ENCODE assay signal across 8 cellular contexts in the genomic region with DNA sequence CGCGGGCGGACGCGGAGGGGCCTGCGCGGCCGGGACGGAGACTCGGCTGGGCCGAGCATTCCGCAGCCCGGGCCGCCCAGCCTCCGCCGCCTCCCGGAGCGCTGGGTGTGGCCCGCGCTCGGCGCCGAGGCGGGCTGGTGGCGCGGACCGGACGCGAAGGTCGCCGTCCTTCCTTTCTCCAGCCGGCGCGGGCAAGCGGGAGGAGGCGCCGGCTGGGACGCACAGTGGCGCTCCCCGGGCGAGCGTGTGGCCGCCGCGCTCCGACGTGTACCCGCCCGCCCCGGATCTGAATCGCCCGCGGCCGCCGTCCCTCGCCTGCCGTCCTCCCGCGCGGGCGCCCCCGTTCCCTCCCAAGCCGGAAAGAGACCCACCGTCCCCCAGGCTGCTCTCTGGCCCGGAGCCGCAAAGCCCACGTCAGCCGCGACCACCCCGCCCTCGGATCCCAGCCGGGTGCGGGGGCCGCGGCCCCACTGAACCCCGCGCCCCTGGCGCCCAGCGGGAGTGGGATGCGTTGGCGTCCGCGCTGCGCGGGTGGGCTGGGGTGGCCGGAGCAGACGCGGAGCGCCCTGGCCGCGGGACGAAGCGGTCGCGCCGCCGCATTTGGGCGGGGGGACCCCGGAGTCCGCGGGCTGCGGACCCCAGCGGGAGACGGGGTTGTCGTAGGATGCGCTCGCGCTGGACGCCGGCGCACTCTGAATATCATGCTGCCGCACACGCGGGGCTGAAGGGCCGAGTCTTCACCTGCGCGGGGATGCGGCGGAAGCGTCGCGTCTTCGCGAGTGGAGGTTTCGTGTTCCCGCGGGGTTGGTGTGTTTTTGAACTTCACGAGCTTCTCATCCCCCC. TPM values are rescaled to one million over a fixed set of nuclear protein-coding genes. Genes with fewer than 3 reads are reported as not detected.
DNase-seq lines count a peak whose midpoint lies in the region; ATAC-seq and TF ChIP-seq lines count a peak whose summit lies in the region.

No MANE protein-coding gene starts in this region.

- H3K27me3 ChIP-seq in left lung, result peaks cover 0 to 10% of the 10 kb centered on the region in 2 donors

- intact Hi-C loops in left lung (cut with DNase I), result loop anchor here in 1 of 2 donors (10.0 kb wide), 1 partner anchor 322 kb away; no protein-coding TSS in a partner anchor

- H3K4me1 ChIP-seq in left lung, result peaks cover 9 to 24% of the 10 kb centered on the region in 2 donors

- TF ChIP-seq CTCF in GM20000 (IDR thresholded peaks at IDR 0.05; ENCODE audit: extremely low read depth, missing control alignments), result no peak
- TF ChIP-seq CTCF in left lung (IDR thresholded peaks at IDR 0.05), result no peak

- peak; percentile 46 for ATAC-seq in HG03571 (IDR thresholded peaks at IDR 0.05; ENCODE audit: unreplicated experiment)
- peak; percentile 54 for ATAC-seq in left lung

- peak overlapping the region; percentile 83 to 86 for H3K4me3 ChIP-seq in left lung

- DNase-seq in EH (ENCODE audit: low read depth) (peak; percentile 67), GM20000 (ENCODE audit: low spot score) (peak; percentile 82), UCSD-AML1 (lab: John Stamatoyannopoulos, UW; ENCODE audit: unreplicated experiment) (peak; percentile 25), cerebellum (ENCODE audit: low spot score) (peak; percentile 50), left lung (peak; percentile 38 to 88), dedifferentiated amniotic fluid mesenchymal stem cell (ENCODE audit: extremely low spot score) (no peak)
- DNase-seq in stimulated activated CD8-positive, alpha-beta memory T cell treated with anti-CD3 and anti-CD28 coated beads, Interleukin-15, amount 100 ng/mL, for 24 hours (ENCODE audit: low read depth), result peak; percentile 1

- H3K27ac ChIP-seq in left lung, result peak overlapping the region; percentile 91 to 96

- no peaks in the 10 kb centered on the region for H3K9me3 ChIP-seq in left lung

- H3K36me3 ChIP-seq in left lung, result no peaks in the 10 kb centered on the region

RNA-seq across cellular contexts. Expression of a gene that starts 0.7 kb away (rescaled TPM):
- total RNA-seq in cerebellum (29.0 TPM), left lung (10 to 100 TPM; 91.0 to 96.0 TPM)
